Comparison of ENCODE assay signal across 27 cellular contexts in genomic region chr11:16758382-16759024, GRCh38. TPM values are rescaled to one million over a fixed set of nuclear protein-coding genes. Genes with fewer than 3 reads are reported as not detected.
DNase-seq lines count a peak whose midpoint lies in the region; ATAC-seq and TF ChIP-seq lines count a peak whose summit lies in the region.
"Had no signal": no experiment of that assay in that cellular context is flagged by ENCODE, and none has a peak within 500 bp of the region (broad histone marks: within the 10 kb centered on the region; RNA-seq: fewer than 3 reads in every experiment).

No MANE protein-coding gene starts in this region.

- peaks cover 58% of the 10 kb centered on the region for H3K36me3 Mint-ChIP-seq in activated T-helper 17 cell treated with anti-CD3 and anti-CD28 coated beads, Interleukin-2, amount 50 U/mL, for 72 hours (ENCODE audit: low read depth)
- H3K36me3 Mint-ChIP-seq in mesothelial cell of epicardium, result peaks cover 25% of the 10 kb centered on the region

- no peaks in the 10 kb centered on the region for H3K27me3 Mint-ChIP-seq in activated T-helper 17 cell treated with anti-CD3 and anti-CD28 coated beads, Interleukin-2, amount 50 U/mL, for 72 hours
- H3K27me3 Mint-ChIP-seq in mesothelial cell of epicardium (ENCODE audit: low read depth), result no peaks in the 10 kb centered on the region
- H3K27me3 Mint-ChIP-seq: activated CD4-positive, alpha-beta memory T cell treated with anti-CD3 and anti-CD28 coated beads for 36 hours; CD4-positive, CD25-positive, alpha-beta regulatory T cell; effector memory CD8-positive, alpha-beta T cell; stimulated activated memory B cell treated with anti-CD40 and anti-IgM and Interleukin-4, amounts not matched to agents 10 μg/mL and 1 μg/mL and 100 μg/mL, for 72 hours had no signal

- H3K27me3 ChIP-seq in brain microvascular endothelial cell (replicated peaks), result no peaks in the 10 kb centered on the region
- H3K27me3 ChIP-seq: colonic mucosa, foreskin keratinocyte, Peyer's patch, sigmoid colon, SJSA1, upper lobe of right lung had no signal

- peaks cover 14% of the 10 kb centered on the region for H3K4me1 Mint-ChIP-seq in activated T-helper 17 cell treated with anti-CD3 and anti-CD28 coated beads, Interleukin-2, amount 50 U/mL, for 72 hours
- H3K4me1 Mint-ChIP-seq in mesothelial cell of epicardium, result no peaks in the 10 kb centered on the region

- no peak overlapping the region for H3K27ac Mint-ChIP-seq in activated T-helper 17 cell treated with anti-CD3 and anti-CD28 coated beads, Interleukin-2, amount 50 U/mL, for 72 hours
- H3K27ac Mint-ChIP-seq in mesothelial cell of epicardium, result peak overlapping the region; percentile 26
- H3K27ac Mint-ChIP-seq: activated CD4-positive, alpha-beta memory T cell treated with anti-CD3 and anti-CD28 coated beads for 36 hours; stimulated activated memory B cell treated with anti-CD40 and anti-IgM and Interleukin-4, amounts not matched to agents 10 μg/mL and 1 μg/mL and 100 μg/mL, for 72 hours had no signal

- peaks cover 20% of the 10 kb centered on the region for H3K36me3 ChIP-seq in brain microvascular endothelial cell (replicated peaks)
- H3K36me3 ChIP-seq: colonic mucosa had no signal

- no peak overlapping the region for H3K27ac ChIP-seq in brain microvascular endothelial cell
- H3K27ac ChIP-seq: colonic mucosa, foreskin keratinocyte, Peyer's patch, sigmoid colon, SJSA1, upper lobe of right lung had no signal

- intact Hi-C loops in left ventricle myocardium superior (cut with micrococcal nuclease), result no loop called here
- intact Hi-C loops in Right ventricle myocardium superior (cut with DNase I), result no loop called here

- no peak for TF ChIP-seq CTCF in mesothelial cell of epicardium (IDR thresholded peaks at IDR 0.05; ENCODE audit: unreplicated experiment)
- no peak for TF ChIP-seq CTCF in brain microvascular endothelial cell (IDR thresholded peaks at IDR 0.05; ENCODE audit: low read depth, low read length, missing control alignments)

- ATAC-seq in left ventricle myocardium superior (peak; percentile 29), Right ventricle myocardium superior (ENCODE audit: poor library complexity) (no peak), GM19467 (IDR thresholded peaks at IDR 0.05; ENCODE audit: unreplicated experiment) (no peak)
- ATAC-seq in activated T-helper 17 cell treated with anti-CD3 and anti-CD28 coated beads, Interleukin-2, amount 50 U/mL, for 72 hours (replicated peaks), result peak; percentile 3
- ATAC-seq: effector memory CD8-positive, alpha-beta T cell; foreskin keratinocyte; stimulated activated memory B cell treated with anti-CD40 and anti-IgM and Interleukin-4, amounts not matched to agents 10 μg/mL and 1 μg/mL and 100 μg/mL, for 72 hours; upper lobe of right lung had no signal

- DNase-seq in left ventricle myocardium superior (no peak), Right ventricle myocardium superior (no peak), mesothelial cell of epicardium (ENCODE audit: low spot score in 2 of 2, unreplicated experiment in 2 of 2) (no peak), RKO (ENCODE audit: low spot score) (no peak), brain microvascular endothelial cell (no peak)
- DNase-seq: activated CD4-positive, alpha-beta memory T cell treated with anti-CD3 and anti-CD28 coated beads for 36 hours; activated gamma-delta T cell; CD4-positive, CD25-positive, alpha-beta regulatory T cell; colonic mucosa; effector memory CD8-positive, alpha-beta T cell; foreskin keratinocyte; HCEC 1CT; kidney glomerular epithelial cell; mammary epithelial cell; NCI-H2029 treated with DMSO at 0.1 percent for 48 hours; NCI-H226; NCI-H69; Peyer's patch; sigmoid colon; stimulated activated CD4-positive, alpha-beta T cell treated with anti-CD3 and anti-CD28 coated beads, Interleukin-4, amount 100 ng/mL, for 24 hours; substantia nigra; T-helper 1 cell; upper lobe of right lung had no signal

- in situ Hi-C loops in brain microvascular endothelial cell (cut with HindIII; ENCODE audit: low pct_ligation_motif_present, low sequenced_read_pairs), result no loop called here

- no peak overlapping the region for H3K4me3 Mint-ChIP-seq in activated T-helper 17 cell treated with anti-CD3 and anti-CD28 coated beads, Interleukin-2, amount 50 U/mL, for 72 hours
- H3K4me3 Mint-ChIP-seq in mesothelial cell of epicardium, result no peak overlapping the region
- H3K4me3 Mint-ChIP-seq: activated CD4-positive, alpha-beta memory T cell treated with anti-CD3 and anti-CD28 coated beads for 36 hours; CD4-positive, CD25-positive, alpha-beta regulatory T cell; effector memory CD8-positive, alpha-beta T cell; stimulated activated memory B cell treated with anti-CD40 and anti-IgM and Interleukin-4, amounts not matched to agents 10 μg/mL and 1 μg/mL and 100 μg/mL, for 72 hours had no signal

- H3K9me3 Mint-ChIP-seq in activated T-helper 17 cell treated with anti-CD3 and anti-CD28 coated beads, Interleukin-2, amount 50 U/mL, for 72 hours, result no peaks in the 10 kb centered on the region
- H3K9me3 Mint-ChIP-seq in mesothelial cell of epicardium, result no peaks in the 10 kb centered on the region
- H3K9me3 Mint-ChIP-seq: activated CD4-positive, alpha-beta memory T cell treated with anti-CD3 and anti-CD28 coated beads for 36 hours; effector memory CD8-positive, alpha-beta T cell; stimulated activated memory B cell treated with anti-CD40 and anti-IgM and Interleukin-4, amounts not matched to agents 10 μg/mL and 1 μg/mL and 100 μg/mL, for 72 hours had no signal

- no peak overlapping the region for H3K4me3 ChIP-seq in brain microvascular endothelial cell (ENCODE audit: low read depth, low read length)
- H3K4me3 ChIP-seq: colonic mucosa, Peyer's patch, sigmoid colon, SJSA1, upper lobe of right lung had no signal

RNA-seq across cellular contexts. Expression of gene C11orf58, which starts 20.1 kb away (rescaled TPM):
- total RNA-seq in left ventricle myocardium superior (112 TPM), Right ventricle myocardium superior (110 TPM), mesothelial cell of epicardium (154 to 169 TPM (median 160 TPM) in 3 replicates)
- 100 to 1,000 TPM; 122 to 126 TPM for total RNA-seq in activated T-helper 17 cell treated with anti-CD3 and anti-CD28 coated beads, Interleukin-2, amount 50 U/mL, for 72 hours

Comparison
In these comparisons a context has a peak if more than half of its experiments do, and no peak if none do; other contexts are left out.
1. ATAC-seq: peak in left ventricle myocardium superior (single experiment) and activated T-helper 17 cell treated with anti-CD3 and anti-CD28 coated beads, Interleukin-2, amount 50 U/mL, for 72 hours (single experiment); none in Right ventricle myocardium superior (single experiment) and GM19467 (single experiment).